8 cellular contexts compared by ENCODE assay signal in genomic region chr2:42101641-42102605, GRCh38. TPM values are rescaled to one million over a fixed set of nuclear protein-coding genes. Genes with fewer than 3 reads are reported as not detected.
DNase-seq lines count a peak whose midpoint lies in the region; ATAC-seq and TF ChIP-seq lines count a peak whose summit lies in the region.

No MANE protein-coding gene starts in this region.

- H3K36me3 Mint-ChIP-seq in WTC11, result peaks cover 9% of the 10 kb centered on the region

- ATAC-seq in GM18907 (IDR thresholded peaks at IDR 0.05; ENCODE audit: unreplicated experiment), result peak; percentile 67
- peak; percentile 57 for ATAC-seq in HG03097 (IDR thresholded peaks at IDR 0.05; ENCODE audit: low FRiP score, unreplicated experiment)
- peak; percentile 7 for ATAC-seq in WTC11
- ATAC-seq in left lobe of liver, result peak; percentile 67

- peaks cover 12% of the 10 kb centered on the region for H3K9me3 Mint-ChIP-seq in WTC11

- peak overlapping the region; percentile 68 for H3K4me3 Mint-ChIP-seq in WTC11

- no peak for TF ChIP-seq CTCF in WTC11 (IDR thresholded peaks at IDR 0.05)

- H3K27me3 Mint-ChIP-seq in WTC11 (ENCODE audit: low read depth), result peaks cover 21% of the 10 kb centered on the region

- CTCF ChIA-PET in WTC11 (lab: Charles Lee), result interaction anchor here (0.5 to 1.3 kb wide), 4 partner anchors 49 to 260 kb away, joined by 3 read pairs; no protein-coding TSS in a partner anchor

- peak overlapping the region; percentile 90 for H3K27ac Mint-ChIP-seq in WTC11

- DNase-seq in WTC11 (ENCODE audit: low spot score) (peak; percentile 54), left lobe of liver (ENCODE audit: low spot score) (peak; percentile 75), NCI-H524 (lab: John Stamatoyannopoulos, UW) (no peak), Kasumi-1 (lab: John Stamatoyannopoulos, UW) (no peak)
- peak; percentile 97 for DNase-seq in central memory CD4-positive, alpha-beta T cell
- peak; percentile 66 to 73 for DNase-seq in stimulated activated CD4-positive, alpha-beta T cell treated with anti-CD3 and anti-CD28 coated beads, Interleukin-4, amount 100 ng/mL, for 48 hours (ENCODE audit: low read depth in 2 of 2)

- POLR2A ChIA-PET in WTC11 (lab: Charles Lee), result no interaction called here

- peaks cover 39% of the 10 kb centered on the region for H3K4me1 Mint-ChIP-seq in WTC11

TF ChIP-seq in WTC11, 78 proteins besides CTCF, POLR2A, EP300 and RAD21 (continues in another document):
- TF ChIP-seq USF2 (CRISPR knock-in tag; IDR thresholded peaks at IDR 0.05) (peak; percentile 27; the same call in 1 of the 2 replicates), ZNF416 (CRISPR knock-in tag; IDR thresholded peaks at IDR 0.05) (no peak), CREB1 (CRISPR knock-in tag; IDR thresholded peaks at IDR 0.05) (no peak), PRDM15 (CRISPR knock-in tag; IDR thresholded peaks at IDR 0.05) (no peak), JAZF1 (CRISPR knock-in tag; IDR thresholded peaks at IDR 0.05) (no peak), ATF6 (CRISPR knock-in tag; IDR thresholded peaks at IDR 0.05) (no peak), MAX (CRISPR knock-in tag; IDR thresholded peaks at IDR 0.05) (peak; percentile 90), ZNF317 (CRISPR knock-in tag; IDR thresholded peaks at IDR 0.05; ENCODE audit: borderline replicate concordance, low read depth) (no peak), ZNF121 (CRISPR knock-in tag; IDR thresholded peaks at IDR 0.05) (peak; percentile 48; the same call in 1 of the 2 replicates), ZBTB43 (CRISPR knock-in tag; IDR thresholded peaks at IDR 0.05) (peak; percentile 29; the same call in 1 of the 2 replicates), ESRRA (CRISPR knock-in tag; IDR thresholded peaks at IDR 0.05; ENCODE audit: borderline replicate concordance) (no peak), ATF1 (CRISPR knock-in tag; IDR thresholded peaks at IDR 0.05) (no peak), KAT7 (CRISPR knock-in tag; IDR thresholded peaks at IDR 0.05; ENCODE audit: borderline replicate concordance) (no peak), CREM (CRISPR knock-in tag; IDR thresholded peaks at IDR 0.05) (no peak), ZNF263 (CRISPR knock-in tag; IDR thresholded peaks at IDR 0.05; ENCODE audit: low read depth) (no peak), EMX1 (CRISPR knock-in tag; IDR thresholded peaks at IDR 0.05) (no peak), ZNF532 (CRISPR knock-in tag; IDR thresholded peaks at IDR 0.05; ENCODE audit: borderline replicate concordance) (peak; percentile 69; the same call in 1 of the 2 replicates), ATF3 (CRISPR knock-in tag; conservative IDR thresholded peaks at IDR 0.05) (no peak), FOXK1 (CRISPR knock-in tag; IDR thresholded peaks at IDR 0.05) (peak; percentile 46; the same call in 1 of the 2 replicates), ZNF138 (CRISPR knock-in tag; conservative IDR thresholded peaks at IDR 0.05) (0 out of 2 replicates have a peak, but pooled peaks have one; percentile 34)

RNA-seq across cellular contexts. Expression of gene PKDCC, which starts 54.1 kb away (rescaled TPM):
- 15.1 to 27.3 TPM (median 15.6 TPM) in 3 replicates for total RNA-seq in WTC11 (2021)
- 14.2 TPM for total RNA-seq in left lobe of liver

Comparison
In these comparisons a context has a peak if more than half of its experiments do, and no peak if none do; other contexts are left out.
1. ATAC-seq: peak in every context shown above with its lines; median percentile 67 in GM18907; 67 in left lobe of liver; 57 in HG03097; 7 in WTC11.
2. DNase-seq: peak in WTC11 (single experiment), central memory CD4-positive, alpha-beta T cell (single experiment), left lobe of liver (single experiment) and stimulated activated CD4-positive, alpha-beta T cell treated with anti-CD3 and anti-CD28 coated beads, Interleukin-4, amount 100 ng/mL, for 48 hours (2 of 2); none in NCI-H524 (0 of 2) and Kasumi-1 (0 of 2).